ENCODE assay signal across 8 cellular contexts in the genomic region with DNA sequence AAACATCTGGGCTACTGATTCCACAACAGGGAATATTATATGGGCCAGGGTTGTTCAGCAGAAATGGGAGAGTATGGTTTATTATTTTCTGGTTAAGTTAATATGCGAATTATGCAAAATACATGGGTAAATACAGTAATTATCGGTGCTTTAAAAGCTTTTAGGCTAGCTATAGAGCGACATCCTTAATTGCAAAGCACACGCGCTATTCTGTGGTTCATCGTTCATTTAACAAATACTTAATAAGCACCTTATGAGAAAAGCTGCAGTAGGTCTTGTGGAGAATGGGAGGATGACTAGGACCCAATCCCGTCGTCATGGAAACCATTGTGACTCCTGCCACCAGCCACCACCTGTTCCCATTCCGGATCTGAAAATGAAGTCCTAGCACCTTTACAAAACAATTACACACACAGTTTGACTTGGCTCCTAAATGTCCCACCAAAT. TPM values are rescaled to one million over a fixed set of nuclear protein-coding genes. Genes with fewer than 3 reads are reported as not detected.
DNase-seq lines count a peak whose midpoint lies in the region; ATAC-seq and TF ChIP-seq lines count a peak whose summit lies in the region.

No MANE protein-coding gene starts in this region.

- H3K36me3 Mint-ChIP-seq in naive thymus-derived CD4-positive, alpha-beta T cell: peaks cover 0 to 20% (median 4%) of the 10 kb centered on the region in 5 donors

- peaks cover 0 to 42% (median 25%) of the 10 kb centered on the region in 11 experiments; a peak in 16 of 22 replicates for H3K9me3 ChIP-seq in BLaER1 treated with 17β-estradiol and CSF1 and Interleukin-3, amounts not matched to agents 10 nM and 100 nM (replicated peaks in 1 of 11)
- H3K9me3 ChIP-seq in HUES64 (ENCODE audit: insufficient read depth, low read depth, low read length) (no peaks in the 10 kb centered on the region), Peyer's patch (no peaks in the 10 kb centered on the region)
- H3K9me3 ChIP-seq in effector memory CD4-positive, alpha-beta T cell (ENCODE audit: control insufficient read depth, low read length): no peaks in the 10 kb centered on the region
- H3K9me3 ChIP-seq in naive thymus-derived CD4-positive, alpha-beta T cell (ENCODE audit: control insufficient read depth in 2 of 3, low read length in 3 of 3): no peaks in the 10 kb centered on the region

- 12% methylated on average over 8 of the region's 9 CpGs for WGBS in HUES64

- H3K4me1 ChIP-seq in BLaER1 treated with 17β-estradiol and CSF1 and Interleukin-3, amounts not matched to agents 10 nM and 100 nM: peaks cover 14 to 25% (median 20%) of the 10 kb centered on the region in 10 experiments
- peaks cover 9% of the 10 kb centered on the region for H3K4me1 ChIP-seq in HUES64 (ENCODE audit: insufficient read depth, low read length)
- H3K4me1 ChIP-seq in Peyer's patch: peaks cover 0 to 7% (median 0%) of the 10 kb centered on the region in 4 donors
- peaks cover 3% of the 10 kb centered on the region for H3K4me1 ChIP-seq in effector memory CD4-positive, alpha-beta T cell (ENCODE audit: control insufficient read depth, insufficient read depth, low read length, poor library complexity, severe bottlenecking)
- peaks cover 4 to 19% of the 10 kb centered on the region in 2 donors for H3K4me1 ChIP-seq in naive thymus-derived CD4-positive, alpha-beta T cell (ENCODE audit: control insufficient read depth in 2 of 2, insufficient read depth in 2 of 2, low read length in 2 of 2)

- POLR2A ChIA-PET in naive thymus-derived CD4-positive, alpha-beta T cell (lab: Charles Lee): interaction anchor here (0.9 to 2.1 kb wide), 7 partner anchors 13 to 47 kb away, joined by 3 to 14 read pairs (median 5); no protein-coding TSS in a partner anchor

- no peak for DNase-seq in Peyer's patch
- no peak for DNase-seq in effector memory CD4-positive, alpha-beta T cell
- DNase-seq in naive thymus-derived CD4-positive, alpha-beta T cell: no peak
- DNase-seq in inferior parietal cortex (ENCODE audit: extremely low spot score): no peak
- DNase-seq in activated CD8-positive, alpha-beta memory T cell treated with anti-CD3 and anti-CD28 coated beads, Interleukin-2, amount 50 U/mL, for 4 hours: no peak

- H3K27ac ChIP-seq in BLaER1 treated with 17β-estradiol and CSF1 and Interleukin-3, amounts not matched to agents 10 nM and 100 nM: peak overlapping the region; percentile 75 to 98 (median 95)
- H3K27ac ChIP-seq in HUES64 (ENCODE audit: low read depth, low read length) (peak overlapping the region; percentile 66), Peyer's patch (peak overlapping the region; percentile 63 to 86 (median 78))
- H3K27ac ChIP-seq in effector memory CD4-positive, alpha-beta T cell (ENCODE audit: insufficient read depth, low read length, poor library complexity, severe bottlenecking): no peak overlapping the region
- peak overlapping the region; percentile 76 for H3K27ac ChIP-seq in naive thymus-derived CD4-positive, alpha-beta T cell (ENCODE audit: low read depth, low read length)

- H3K4me3 Mint-ChIP-seq in naive thymus-derived CD4-positive, alpha-beta T cell: peak overlapping the region; percentile 95 to 100 (median 98)

- CTCF ChIA-PET in naive thymus-derived CD4-positive, alpha-beta T cell (lab: Charles Lee): no interaction called here

- H3K9ac ChIP-seq in BLaER1 treated with 17β-estradiol and CSF1 and Interleukin-3, amounts not matched to agents 10 nM and 100 nM: peak overlapping the region; percentile 70 to 97 (median 89)
- peak overlapping the region; percentile 100 for H3K9ac ChIP-seq in HUES64 (ENCODE audit: low read depth, low read length)

- peak overlapping the region; percentile 95 to 99 (median 96) for H3K27ac Mint-ChIP-seq in naive thymus-derived CD4-positive, alpha-beta T cell

- H3K27me3 ChIP-seq in BLaER1 treated with 17β-estradiol and CSF1 and Interleukin-3, amounts not matched to agents 10 nM and 100 nM: no peaks in the 10 kb centered on the region
- H3K27me3 ChIP-seq in HUES64 (ENCODE audit: insufficient read depth, low read length) (no peaks in the 10 kb centered on the region), Peyer's patch (no peaks in the 10 kb centered on the region)
- H3K27me3 ChIP-seq in effector memory CD4-positive, alpha-beta T cell (replicated peaks; ENCODE audit: control insufficient read depth, insufficient read depth, low read length, poor library complexity, severe bottlenecking): no peaks in the 10 kb centered on the region
- H3K27me3 ChIP-seq in naive thymus-derived CD4-positive, alpha-beta T cell (ENCODE audit: control insufficient read depth in 2 of 2, insufficient read depth in 2 of 2, low read length in 2 of 2): no peaks in the 10 kb centered on the region

- TF ChIP-seq CTCF in Peyer's patch (IDR thresholded peaks at IDR 0.05): no peak

- H3K27me3 Mint-ChIP-seq in naive thymus-derived CD4-positive, alpha-beta T cell: peaks cover 0 to 4% (median 0%) of the 10 kb centered on the region in 5 donors

- peak overlapping the region; percentile 65 to 80 (median 70); a peak in 19 of 20 replicates for H3K4me3 ChIP-seq in BLaER1 treated with 17β-estradiol and CSF1 and Interleukin-3, amounts not matched to agents 10 nM and 100 nM
- H3K4me3 ChIP-seq in HUES64 (ENCODE audit: low read length) (peak overlapping the region; percentile 70), Peyer's patch (peak overlapping the region; percentile 51 to 92 (median 68))
- H3K4me3 ChIP-seq in effector memory CD4-positive, alpha-beta T cell (ENCODE audit: insufficient read depth, low read depth, low read length, poor library complexity, severe bottlenecking): peak overlapping the region; percentile 90
- peak overlapping the region; percentile 87 for H3K4me3 ChIP-seq in naive thymus-derived CD4-positive, alpha-beta T cell (ENCODE audit: low read length)

- no peak for TF ChIP-seq POLR2A in Peyer's patch (IDR thresholded peaks at IDR 0.05)

- intact Hi-C loops in naive thymus-derived CD4-positive, alpha-beta T cell (cut with micrococcal nuclease): loop anchor here (1.0 to 5.0 kb wide), 11 partner anchors 8 to 829 kb away; a partner anchor contains a TSS

- H3K4me1 Mint-ChIP-seq in naive thymus-derived CD4-positive, alpha-beta T cell: peaks cover 23 to 66% (median 59%) of the 10 kb centered on the region in 7 donors

- peaks cover 0 to 13% (median 3%) of the 10 kb centered on the region in 11 experiments; a peak in 9 of 22 replicates for H3K36me3 ChIP-seq in BLaER1 treated with 17β-estradiol and CSF1 and Interleukin-3, amounts not matched to agents 10 nM and 100 nM
- H3K36me3 ChIP-seq in HUES64 (ENCODE audit: insufficient read depth, low read length) (no peaks in the 10 kb centered on the region), Peyer's patch (no peaks in the 10 kb centered on the region)
- H3K36me3 ChIP-seq in effector memory CD4-positive, alpha-beta T cell (ENCODE audit: control insufficient read depth, insufficient read depth, low read length): no peaks in the 10 kb centered on the region
- peaks cover 0 to 3% (median 0%) of the 10 kb centered on the region in 3 experiments for H3K36me3 ChIP-seq in naive thymus-derived CD4-positive, alpha-beta T cell (ENCODE audit: control insufficient read depth in 2 of 3, insufficient read depth in 3 of 3, low read length in 3 of 3)

- H3K9me3 Mint-ChIP-seq in naive thymus-derived CD4-positive, alpha-beta T cell: peaks cover 0 to 5% (median 0%) of the 10 kb centered on the region in 11 donors

- no peak for ATAC-seq in naive thymus-derived CD4-positive, alpha-beta T cell
- no peak for ATAC-seq in HG03045 (IDR thresholded peaks at IDR 0.05; ENCODE audit: unreplicated experiment)

- H3K4me2 ChIP-seq in BLaER1 treated with 17β-estradiol and CSF1 and Interleukin-3, amounts not matched to agents 10 nM and 100 nM: peak overlapping the region; percentile 50 to 81 (median 75)

- no peaks in the 10 kb centered on the region for H4K20me1 ChIP-seq in BLaER1 treated with 17β-estradiol and CSF1 and Interleukin-3, amounts not matched to agents 10 nM and 100 nM

RNA-seq across cellular contexts. Expression of a gene that starts 0.6 kb away (rescaled TPM):
- polyA plus RNA-seq in HUES64 (2013, experiment 1 of 2): 11.8 TPM
- polyA plus RNA-seq in HUES64 (2013, experiment 2 of 2): 18.0 TPM
- 10 to 100 TPM in 1 of 4 donors, 1 to 10 TPM in 3; 1.9 to 14.0 (median 5.6) TPM for total RNA-seq in Peyer's patch
- 10 to 100 TPM in 3 of 5 experiments, 1 to 10 TPM in 2; 6.9 to 16.0 (median 12.6) TPM for total RNA-seq in naive thymus-derived CD4-positive, alpha-beta T cell
- 10 to 100 TPM; 26.4 to 29.6 TPM for polyA plus RNA-seq in naive thymus-derived CD4-positive, alpha-beta T cell

RNA-seq across cellular contexts. Expression of a gene that starts 50.5 kb away (rescaled TPM):
- 150 TPM for polyA plus RNA-seq in HUES64 (2013, experiment 1 of 2)
- polyA plus RNA-seq in HUES64 (2013, experiment 2 of 2): 169 TPM
- total RNA-seq in Peyer's patch: 10 to 100 TPM; 11.6 to 36.1 (median 27.1) TPM
- 1 to 10 TPM; 1.6 to 5.0 (median 4.1) TPM for total RNA-seq in naive thymus-derived CD4-positive, alpha-beta T cell
- polyA plus RNA-seq in naive thymus-derived CD4-positive, alpha-beta T cell: 1 to 10 TPM; 7.0 to 8.7 TPM
